10 cellular contexts compared by ENCODE assay signal in the genomic region with DNA sequence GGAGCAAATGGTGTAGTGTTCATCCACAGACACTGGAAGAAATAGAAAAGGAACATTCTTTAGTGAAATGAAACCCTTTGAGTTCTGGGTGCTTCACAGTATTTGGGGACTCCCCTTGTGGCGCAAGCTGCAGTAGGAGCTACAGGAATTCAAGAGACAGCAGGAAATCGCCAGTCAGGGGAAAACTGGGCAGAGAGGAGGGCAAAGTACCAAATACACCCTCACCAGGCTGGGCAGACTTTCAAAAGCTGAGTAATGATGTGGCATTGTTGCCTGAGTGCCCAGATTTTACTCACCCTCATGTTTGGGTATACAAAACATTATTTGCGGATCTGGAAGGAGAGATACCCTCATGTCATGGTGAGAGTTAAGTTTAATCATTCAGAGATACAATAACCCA.
DNase-seq lines count a peak whose midpoint lies in the region; ATAC-seq, FAIRE-seq and TF ChIP-seq lines count a peak whose summit lies in the region.
"Had no signal": no experiment of that assay in that cellular context is flagged by ENCODE, and none has a peak within 500 bp of the region (broad histone marks: within the 10 kb centered on the region; RNA-seq: fewer than 3 reads in every experiment).

No MANE protein-coding gene starts in this region.

- H2AK5ac ChIP-seq in mesenchymal stem cell (ENCODE audit: low read length, severe bottlenecking): no peak overlapping the region

- H3K4me1 ChIP-seq in mesenchymal stem cell (ENCODE audit: control insufficient read depth, insufficient read depth, low read depth, low read length): peaks cover 7% of the 10 kb centered on the region

- H3K27ac Mint-ChIP-seq in brain: peak overlapping the region in 3 of 5 experiments; percentile 33 to 88 (median 61)

- no peak overlapping the region for H2BK5ac ChIP-seq in mesenchymal stem cell (ENCODE audit: low read depth, low read length, poor library complexity, severe bottlenecking)

- TF ChIP-seq CTCF in brain (conservative IDR thresholded peaks at IDR 0.05): peak in 1 of 2 experiments; percentile 6

- peaks cover 13% of the 10 kb centered on the region for H3K4me1 Mint-ChIP-seq in brain

- H3K36me3 ChIP-seq in mesenchymal stem cell (ENCODE audit: control insufficient read depth in 1 of 2, insufficient read depth in 2 of 2, low read depth in 1 of 2, low read length in 2 of 2): no peaks in the 10 kb centered on the region
- H3K36me3 ChIP-seq: gastroesophageal sphincter had no signal

- ATAC-seq in GM18868 (IDR thresholded peaks at IDR 0.05; ENCODE audit: unreplicated experiment): no peak
- ATAC-seq: gastroesophageal sphincter had no signal

- no peak overlapping the region for H3K18ac ChIP-seq in mesenchymal stem cell (ENCODE audit: low read depth in 1 of 2, low read length in 2 of 2)

- no peak overlapping the region for H4K91ac ChIP-seq in mesenchymal stem cell (ENCODE audit: low read length)

- no peaks in the 10 kb centered on the region for H3K27me3 ChIP-seq in mesenchymal stem cell (ENCODE audit: control insufficient read depth in 1 of 2, insufficient read depth in 1 of 2, low read length in 2 of 2)
- H3K27me3 ChIP-seq: gastroesophageal sphincter had no signal

- H3K79me1 ChIP-seq in mesenchymal stem cell (replicated peaks; ENCODE audit: low read length, poor library complexity, severe bottlenecking): no peaks in the 10 kb centered on the region

- no peak overlapping the region for H2BK12ac ChIP-seq in mesenchymal stem cell (ENCODE audit: low read length in 2 of 2)

- H3K23ac ChIP-seq in mesenchymal stem cell (ENCODE audit: low read length in 2 of 2): no peak overlapping the region

- H3K9ac ChIP-seq in mesenchymal stem cell (ENCODE audit: low read length): peak overlapping the region; percentile 76

- H3K9me3 Mint-ChIP-seq in brain: peaks cover 0 to 8% (median 0%) of the 10 kb centered on the region in 5 experiments

- no peaks in the 10 kb centered on the region for H3K9me3 ChIP-seq in mesenchymal stem cell (ENCODE audit: control insufficient read depth, low read length)
- H3K9me3 ChIP-seq: gastroesophageal sphincter had no signal

- H2BK15ac ChIP-seq in mesenchymal stem cell (ENCODE audit: low read depth, poor library complexity, severe bottlenecking): no peak overlapping the region

- no peak overlapping the region for H3K4ac ChIP-seq in mesenchymal stem cell (ENCODE audit: low read depth in 1 of 2, low read length in 2 of 2)

- no peak for FAIRE-seq in HTR-8/SVneo (lab: Jason Lieb, UNC)

- no peak overlapping the region for H2AFZ ChIP-seq in mesenchymal stem cell (ENCODE audit: low read depth, low read length)

- no peak overlapping the region for H3K14ac ChIP-seq in mesenchymal stem cell (ENCODE audit: low read length in 2 of 2)

- no peak overlapping the region for H4K8ac ChIP-seq in mesenchymal stem cell (ENCODE audit: low read length)

- H3K36me3 Mint-ChIP-seq in brain: no peaks in the 10 kb centered on the region

- H3K4me3 Mint-ChIP-seq in brain: peak overlapping the region in 2 of 5 experiments; percentile 13 to 23

- DNase-seq in AG20443 (ENCODE audit: low spot score): peak; percentile 55
- peak; percentile 91 for DNase-seq in HT1080 (ENCODE audit: low read depth)
- DNase-seq in mesenchymal stem cell: no peak
- DNase-seq in HTR-8/SVneo (ENCODE audit: insufficient read length, low spot score): no peak
- DNase-seq in NK-92 (lab: John Stamatoyannopoulos, UW; ENCODE audit: unreplicated experiment): no peak
- DNase-seq in NCI-H1105 treated with DMSO at 0.1 percent for 48 hours (lab: John Stamatoyannopoulos, UW): no peak
- DNase-seq: NCI-H1417 had no signal

- H3K27me3 Mint-ChIP-seq in brain: no peaks in the 10 kb centered on the region

- H3K27ac ChIP-seq in mesenchymal stem cell (ENCODE audit: low read length, poor library complexity, severe bottlenecking): peak overlapping the region; percentile 57

- no peak overlapping the region for H3K4me2 ChIP-seq in mesenchymal stem cell (ENCODE audit: low read length, poor library complexity, severe bottlenecking)

- WGBS in mesenchymal stem cell: 63% methylated on average over 3 of the region's 3 CpGs

- peak overlapping the region in 1 of 2 experiments; percentile 46 for H3K4me3 ChIP-seq in mesenchymal stem cell (ENCODE audit: insufficient read depth in 1 of 2, low read depth in 1 of 2, low read length in 2 of 2)
- H3K4me3 ChIP-seq: gastroesophageal sphincter had no signal

- no peak overlapping the region for H2BK120ac ChIP-seq in mesenchymal stem cell (ENCODE audit: low read depth, low read length)

Comparison
In these comparisons a context has a peak if more than half of its experiments do, and no peak if none do; other contexts are left out.
1. DNase-seq: peak in AG20443 (single experiment) and HT1080 (single experiment); none in mesenchymal stem cell (single experiment), HTR-8/SVneo (single experiment), NK-92 (single experiment) and NCI-H1105 treated with DMSO at 0.1 percent for 48 hours (single experiment).